ENCODE assay signal across 21 cellular contexts in the genomic region with DNA sequence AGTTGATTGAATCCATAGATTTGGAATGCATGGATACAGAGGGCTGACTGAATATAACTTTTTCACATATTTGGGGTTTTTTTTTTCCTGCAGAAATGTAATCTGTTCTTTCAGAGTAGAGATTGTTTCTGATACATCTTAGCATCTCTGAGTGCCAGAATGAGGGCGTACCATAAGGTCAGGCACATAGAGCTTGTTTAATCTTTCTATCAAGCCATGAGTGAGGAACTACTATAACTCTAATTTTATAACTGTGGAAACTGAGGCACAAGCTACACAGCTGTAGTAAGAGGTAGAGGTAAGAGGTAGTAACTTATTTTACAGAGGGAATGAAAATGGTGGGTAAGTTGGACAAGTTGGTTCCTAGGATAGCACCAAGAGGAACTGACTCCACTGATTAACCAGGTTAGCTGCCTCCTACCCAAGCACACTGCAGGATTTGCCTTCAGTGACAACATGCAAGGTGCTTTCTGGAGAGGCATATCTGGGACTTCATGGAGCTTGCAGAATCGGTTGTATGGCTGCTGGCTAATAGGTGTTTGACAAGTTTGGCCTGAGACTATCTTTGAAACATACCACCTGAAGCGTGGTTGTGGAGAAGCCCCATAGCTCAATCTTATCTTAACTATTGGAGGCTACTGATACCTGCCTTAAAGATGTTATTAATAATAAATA.
"Had no signal": no experiment of that assay in that cellular context is flagged by ENCODE, and none has a peak within 500 bp of the region (broad histone marks: within the 10 kb centered on the region; RNA-seq: fewer than 3 reads in every experiment).

No MANE protein-coding gene starts in this region.

- H3K36me3 ChIP-seq: colonic mucosa had no signal

- H3K4me3 Mint-ChIP-seq: endodermal cell, immature natural killer cell, naive B cell, nephron had no signal

- DNase-seq: cerebellar nuclear complex; colonic mucosa; effector CD4-positive, alpha-beta T cell; endodermal cell; foreskin melanocyte; immature natural killer cell; left ventricle myocardium superior; mesendoderm; naive B cell; psoas muscle; retina; small intestine; stimulated activated CD4-positive, alpha-beta T cell treated with anti-CD3 and anti-CD28 coated beads, Interleukin-2, amount 100 ng/mL, for 48 hours; stimulated activated naive CD4-positive, alpha-beta T cell treated with Interleukin-2 at 50 U/mL for 16 hours; upper lobe of left lung had no signal

- FAIRE-seq: endothelial cell of umbilical vein, keratinocyte had no signal

- H3K9me3 ChIP-seq: colonic mucosa, psoas muscle, upper lobe of left lung, vagina had no signal

- H2AFZ ChIP-seq: parathyroid adenoma had no signal

- H3K27ac ChIP-seq: colonic mucosa, parathyroid adenoma, psoas muscle, upper lobe of left lung, vagina had no signal

- H3K9ac ChIP-seq: parathyroid adenoma had no signal

- H3K79me2 ChIP-seq: parathyroid adenoma had no signal

- H3K4me3 ChIP-seq: colonic mucosa, lung, psoas muscle, upper lobe of left lung, vagina had no signal

- H3K4me1 Mint-ChIP-seq: immature natural killer cell, nephron had no signal

- H3K27ac Mint-ChIP-seq: endodermal cell, immature natural killer cell, nephron had no signal

- H3K27me3 ChIP-seq: colonic mucosa, upper lobe of left lung, vagina had no signal

- H3K27me3 Mint-ChIP-seq: naive B cell had no signal

- ATAC-seq: psoas muscle had no signal

- H3K9me3 Mint-ChIP-seq: endodermal cell, immature natural killer cell, naive B cell, nephron had no signal

- H3K4me1 ChIP-seq: colonic mucosa, parathyroid adenoma, psoas muscle, vagina had no signal
